27 cellular contexts compared by ENCODE assay signal in genomic region chr10:103428989-103429643, GRCh38. TPM values are rescaled to one million over a fixed set of nuclear protein-coding genes. Genes with fewer than 3 reads are reported as not detected.
A peak's percentile ranks its signal among the peaks of the same experiment; 100 is the strongest.
DNase-seq lines count a peak whose midpoint lies in the region; ATAC-seq, FAIRE-seq and TF ChIP-seq lines count a peak whose summit lies in the region.
"Had no signal": no experiment of that assay in that cellular context is flagged by ENCODE, and none has a peak within 500 bp of the region (broad histone marks: within the 10 kb centered on the region; RNA-seq: fewer than 3 reads in every experiment).

No MANE protein-coding gene starts in this region.

- CTCF ChIA-PET in activated CD8-positive, alpha-beta T cell treated with anti-CD3 and anti-CD28 coated beads for 36 hours (lab: Charles Lee): no interaction called here
- CTCF ChIA-PET in A673 (lab: Charles Lee): no interaction called here

- TF ChIP-seq CTCF in D721Med (IDR thresholded peaks at IDR 0.05; ENCODE audit: insufficient read depth, missing control alignments) (no peak), A673 (conservative IDR thresholded peaks at IDR 0.05; ENCODE audit: low read depth, low read length) (no peak)
- no peak for TF ChIP-seq CTCF in activated CD8-positive, alpha-beta T cell treated with anti-CD3 and anti-CD28 coated beads for 36 hours (IDR thresholded peaks at IDR 0.05)

- peaks cover 36% of the 10 kb centered on the region for H3K4me1 Mint-ChIP-seq in activated CD8-positive, alpha-beta T cell treated with anti-CD3 and anti-CD28 coated beads for 36 hours (ENCODE audit: low read depth)
- peaks cover 16 to 34% (median 24%) of the 10 kb centered on the region in 4 donors for H3K4me1 Mint-ChIP-seq in naive thymus-derived CD8-positive, alpha-beta T cell

- BruUV-seq in A673 (replicated peaks; lab: Mats Ljungman, UMichigan): no TSS peak

- H3K27me3 ChIP-seq in A673 (replicated peaks; ENCODE audit: insufficient read depth, low read depth, low read length, poor library complexity): no peaks in the 10 kb centered on the region
- H3K27me3 ChIP-seq: thyroid gland had no signal

- H3K36me3 ChIP-seq in A673 (ENCODE audit: insufficient read depth, low read length, poor library complexity, severe bottlenecking): peaks cover 81% of the 10 kb centered on the region

- no peak overlapping the region for H3K4me3 ChIP-seq in A673 (ENCODE audit: low read depth, low read length, poor library complexity, severe bottlenecking)
- H3K4me3 ChIP-seq: GM12878, HAP-1, thyroid gland had no signal

- peak overlapping the region in 1 of 2 donors; percentile 77 for H3K27ac Mint-ChIP-seq in activated naive CD4-positive, alpha-beta T cell treated with anti-CD3 and anti-CD28 coated beads, Interleukin-2, amount 50 U/mL, for 72 hours
- peak overlapping the region; percentile 75 for H3K27ac Mint-ChIP-seq in activated CD8-positive, alpha-beta T cell treated with anti-CD3 and anti-CD28 coated beads for 36 hours
- H3K27ac Mint-ChIP-seq in naive thymus-derived CD8-positive, alpha-beta T cell: peak overlapping the region in 6 of 10 donors; percentile 2 to 71 (median 37)

- H3K9me3 ChIP-seq in A673 (ENCODE audit: low read depth, low read length, poor library complexity, severe bottlenecking): no peaks in the 10 kb centered on the region
- H3K9me3 ChIP-seq: HAP-1, thyroid gland had no signal

- intact Hi-C loops in activated CD8-positive, alpha-beta T cell treated with anti-CD3 and anti-CD28 coated beads for 36 hours (cut with micrococcal nuclease): no loop called here
- intact Hi-C loops in A673 (cut with micrococcal nuclease; ENCODE audit: unreplicated experiment): no loop called here

- peak; percentile 26 to 68 for ATAC-seq in activated naive CD4-positive, alpha-beta T cell treated with anti-CD3 and anti-CD28 coated beads, Interleukin-2, amount 50 U/mL, for 72 hours
- peak; percentile 13 for ATAC-seq in activated CD8-positive, alpha-beta T cell treated with anti-CD3 and anti-CD28 coated beads for 36 hours
- peak; percentile 62 to 65 for ATAC-seq in naive thymus-derived CD8-positive, alpha-beta T cell
- no peak for ATAC-seq in HG02938 (IDR thresholded peaks at IDR 0.05; ENCODE audit: unreplicated experiment)
- ATAC-seq: esophagus mucosa, GM12878 had no signal

- H3K9me3 Mint-ChIP-seq in activated naive CD4-positive, alpha-beta T cell treated with anti-CD3 and anti-CD28 coated beads, Interleukin-2, amount 50 U/mL, for 72 hours: no peaks in the 10 kb centered on the region
- no peaks in the 10 kb centered on the region for H3K9me3 Mint-ChIP-seq in activated CD8-positive, alpha-beta T cell treated with anti-CD3 and anti-CD28 coated beads for 36 hours
- no peaks in the 10 kb centered on the region for H3K9me3 Mint-ChIP-seq in naive thymus-derived CD8-positive, alpha-beta T cell

- no peaks in the 10 kb centered on the region for H3K4me1 ChIP-seq in A673 (ENCODE audit: insufficient read depth, low read length, poor library complexity, severe bottlenecking)

- no peak for DNase-seq in activated naive CD4-positive, alpha-beta T cell treated with anti-CD3 and anti-CD28 coated beads, Interleukin-2, amount 50 U/mL, for 72 hours (ENCODE audit: low spot score in 2 of 2)
- no peak for DNase-seq in activated naive CD4-positive, alpha-beta T cell treated with anti-CD3 and anti-CD28 coated beads, Interleukin-2, amount 50 U/mL, for 16 hours
- DNase-seq in D721Med (ENCODE audit: insufficient read length, low spot score) (no peak), A673 (ENCODE audit: low spot score) (no peak), NCI-H1694 (lab: John Stamatoyannopoulos, UW) (no peak)
- DNase-seq in activated CD8-positive, alpha-beta T cell treated with anti-CD3 and anti-CD28 coated beads for 36 hours: no peak
- peak in 3 of 10 donors; percentile 15 to 48 (median 48) for DNase-seq in naive thymus-derived CD8-positive, alpha-beta T cell
- DNase-seq: activated CD8-positive, alpha-beta memory T cell treated with anti-CD3 and anti-CD28 coated beads for 24 hours; aorta; caudate nucleus; DMS79; foreskin melanocyte; hippocampal formation; NCI-H146; NCI-H2171; NCI-H526 treated with DMSO at 0.1 percent for 48 hours; small intestine; stimulated activated CD4-positive, alpha-beta T cell treated with anti-CD3 and anti-CD28 coated beads, Interleukin-2, amount 100 ng/mL, for 24 hours; thyroid gland had no signal

- no peak overlapping the region for H3K4me3 Mint-ChIP-seq in activated CD8-positive, alpha-beta T cell treated with anti-CD3 and anti-CD28 coated beads for 36 hours
- H3K4me3 Mint-ChIP-seq in naive thymus-derived CD8-positive, alpha-beta T cell: peak overlapping the region in 9 of 10 donors; percentile 13 to 79 (median 52)

- peak; percentile 6 for FAIRE-seq in D721Med (lab: Jason Lieb, UNC)
- FAIRE-seq: GM12878, islet of Langerhans, small intestine had no signal

- no peak overlapping the region for H3K27ac ChIP-seq in A673 (ENCODE audit: low read depth, low read length, poor library complexity, severe bottlenecking)
- H3K27ac ChIP-seq: thyroid gland had no signal

- no peaks in the 10 kb centered on the region for H3K27me3 Mint-ChIP-seq in activated CD8-positive, alpha-beta T cell treated with anti-CD3 and anti-CD28 coated beads for 36 hours
- no peaks in the 10 kb centered on the region for H3K27me3 Mint-ChIP-seq in naive thymus-derived CD8-positive, alpha-beta T cell

- H3K36me3 Mint-ChIP-seq in activated naive CD4-positive, alpha-beta T cell treated with anti-CD3 and anti-CD28 coated beads, Interleukin-2, amount 50 U/mL, for 72 hours: peaks cover 20 to 27% of the 10 kb centered on the region in 2 donors
- peaks cover 64% of the 10 kb centered on the region for H3K36me3 Mint-ChIP-seq in activated CD8-positive, alpha-beta T cell treated with anti-CD3 and anti-CD28 coated beads for 36 hours (ENCODE audit: low read depth)
- H3K36me3 Mint-ChIP-seq in naive thymus-derived CD8-positive, alpha-beta T cell: peaks cover 3 to 82% (median 35%) of the 10 kb centered on the region in 3 donors

- POLR2A ChIA-PET in activated CD8-positive, alpha-beta T cell treated with anti-CD3 and anti-CD28 coated beads for 36 hours (lab: Charles Lee): interaction anchor here (1.0 kb wide), 1 partner anchor 9 kb away, joined by 3 read pairs; no protein-coding TSS in a partner anchor
- POLR2A ChIA-PET in naive thymus-derived CD8-positive, alpha-beta T cell (lab: Charles Lee): interaction anchor here (0.6 kb wide), 1 partner anchor 1223 kb away, joined by 7 read pairs; no protein-coding TSS in a partner anchor
- POLR2A ChIA-PET in A673 (lab: Charles Lee; ENCODE audit: low non-redundant PET): no interaction called here

RNA-seq across cellular contexts. Expression of gene CALHM2, which starts 23.1 kb away (rescaled TPM):
- 10 to 100 TPM in 1 of 2 donors, 1 to 10 TPM in 1; 9.1 to 13.5 TPM for total RNA-seq in activated naive CD4-positive, alpha-beta T cell treated with anti-CD3 and anti-CD28 coated beads, Interleukin-2, amount 50 U/mL, for 72 hours
- total RNA-seq in activated CD8-positive, alpha-beta T cell treated with anti-CD3 and anti-CD28 coated beads for 36 hours: 1 to 10 TPM; 7.6 to 9.5 TPM
- 10 to 100 TPM; 18.6 to 22.4 TPM for total RNA-seq in naive thymus-derived CD8-positive, alpha-beta T cell
- polyA plus RNA-seq in naive thymus-derived CD8-positive, alpha-beta T cell: 10 to 100 TPM in 1 of 3 donors, 1 to 10 TPM in 2; 3.0 to 16.8 (median 5.8) TPM
- total RNA-seq in A673 (2021): 5.9 TPM in 2 replicates
- total RNA-seq: SK-MEL-5 had no signal

RNA-seq across cellular contexts. Expression of gene CALHM1, which starts 29.6 kb away (rescaled TPM):
- not detected for total RNA-seq in activated naive CD4-positive, alpha-beta T cell treated with anti-CD3 and anti-CD28 coated beads, Interleukin-2, amount 50 U/mL, for 72 hours
- not detected for total RNA-seq in activated CD8-positive, alpha-beta T cell treated with anti-CD3 and anti-CD28 coated beads for 36 hours
- not detected for total RNA-seq in naive thymus-derived CD8-positive, alpha-beta T cell
- under 1 TPM in 1 of 3 donors, not detected in 2; 0.05 TPM for polyA plus RNA-seq in naive thymus-derived CD8-positive, alpha-beta T cell
- total RNA-seq in A673 (2021): not detected in 2 replicates
- total RNA-seq: aorta, lower leg skin, mononuclear cell, SK-MEL-5, thyroid gland had no signal
- polyA plus RNA-seq: aorta had no signal

RNA-seq across cellular contexts. Expression of gene PDCD11, which starts 32.7 kb away (rescaled TPM):
- 10 to 100 TPM; 49.6 to 62.2 TPM for total RNA-seq in activated naive CD4-positive, alpha-beta T cell treated with anti-CD3 and anti-CD28 coated beads, Interleukin-2, amount 50 U/mL, for 72 hours
- total RNA-seq in activated CD8-positive, alpha-beta T cell treated with anti-CD3 and anti-CD28 coated beads for 36 hours: 10 to 100 TPM; 63.7 to 68.8 TPM
- 10 to 100 TPM; 40.3 to 44.2 TPM for total RNA-seq in naive thymus-derived CD8-positive, alpha-beta T cell
- 10 to 100 TPM in 1 of 3 donors, 1 to 10 TPM in 2; 8.6 to 14.9 (median 9.9) TPM for polyA plus RNA-seq in naive thymus-derived CD8-positive, alpha-beta T cell
- 68.6 and 78.1 TPM in 2 replicates for total RNA-seq in A673 (2021)

RNA-seq across cellular contexts. Expression of gene ATP5MK, which starts 32.8 kb away (rescaled TPM):
- total RNA-seq in activated naive CD4-positive, alpha-beta T cell treated with anti-CD3 and anti-CD28 coated beads, Interleukin-2, amount 50 U/mL, for 72 hours: 100 to 1,000 TPM; 382 to 465 TPM
- total RNA-seq in activated CD8-positive, alpha-beta T cell treated with anti-CD3 and anti-CD28 coated beads for 36 hours: 100 to 1,000 TPM; 404 to 425 TPM
- 100 to 1,000 TPM; 140 to 146 TPM for total RNA-seq in naive thymus-derived CD8-positive, alpha-beta T cell
- 100 to 1,000 TPM; 385 to 601 (median 461) TPM for polyA plus RNA-seq in naive thymus-derived CD8-positive, alpha-beta T cell
- 393 and 426 TPM in 2 replicates for total RNA-seq in A673 (2021)

RNA-seq across cellular contexts. Expression of gene CALHM3, which starts 49.9 kb away (rescaled TPM):
- total RNA-seq in activated naive CD4-positive, alpha-beta T cell treated with anti-CD3 and anti-CD28 coated beads, Interleukin-2, amount 50 U/mL, for 72 hours: not detected
- not detected for total RNA-seq in activated CD8-positive, alpha-beta T cell treated with anti-CD3 and anti-CD28 coated beads for 36 hours
- not detected for total RNA-seq in naive thymus-derived CD8-positive, alpha-beta T cell
- not detected for polyA plus RNA-seq in naive thymus-derived CD8-positive, alpha-beta T cell
- not detected in 2 replicates for total RNA-seq in A673 (2021)
- total RNA-seq: aorta, esophagus mucosa, lower leg skin, mononuclear cell, SK-MEL-5, thyroid gland had no signal
- polyA plus RNA-seq: aorta, small intestine had no signal
